ENCODE assay signal across 8 cellular contexts in the genomic region with DNA sequence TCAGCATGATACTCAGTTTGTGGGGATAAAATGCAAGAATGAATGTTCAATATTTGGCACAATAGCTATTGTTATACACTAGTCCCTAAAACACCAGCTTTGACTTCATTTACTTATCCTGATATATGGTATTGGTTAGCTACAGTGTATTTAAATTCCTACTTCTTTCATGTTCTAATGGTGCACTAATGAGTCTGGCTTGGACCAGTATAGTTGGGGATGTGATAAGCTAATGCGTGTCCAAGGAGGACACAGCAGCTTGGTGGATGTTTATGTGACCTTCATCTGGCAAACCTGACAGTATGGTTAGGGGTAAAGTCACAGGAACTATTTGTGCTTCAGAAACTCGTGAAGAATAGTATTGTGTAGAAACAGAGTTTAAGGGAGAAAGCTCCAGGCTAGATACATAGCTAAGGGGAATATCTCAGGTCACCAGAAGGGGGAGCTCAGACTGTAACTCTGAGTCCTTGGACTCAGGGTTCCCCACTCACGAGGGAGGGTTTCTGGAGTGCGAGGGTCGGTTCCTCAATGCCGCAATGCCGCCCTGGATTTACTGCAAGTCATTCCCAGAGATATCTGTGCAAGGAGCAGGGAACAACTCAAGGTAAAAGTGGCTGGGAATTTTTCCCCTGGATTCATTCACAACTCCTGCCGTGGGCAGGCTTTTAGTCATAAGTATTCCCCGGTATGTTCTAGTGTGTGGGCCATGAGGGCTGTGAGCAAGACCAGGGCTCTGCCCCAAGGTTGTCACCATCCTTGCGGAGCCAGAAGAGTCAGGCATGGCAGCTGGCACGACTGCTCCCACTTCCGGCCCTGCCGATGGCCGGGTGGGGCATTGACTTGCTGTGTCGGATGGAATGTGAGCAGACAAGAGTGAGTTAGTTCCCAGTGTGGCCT. TPM values are rescaled to one million over a fixed set of nuclear protein-coding genes. Genes with fewer than 3 reads are reported as not detected.
DNase-seq lines count a peak whose midpoint lies in the region; ATAC-seq and TF ChIP-seq lines count a peak whose summit lies in the region.

No MANE protein-coding gene starts in this region.

- peaks cover 1 to 13% (median 4%) of the 10 kb centered on the region in 3 donors for H3K4me1 Mint-ChIP-seq in T-cell

- POLR2A ChIA-PET in T-cell (lab: Charles Lee) = no interaction called here

- H3K4me3 ChIP-seq in fibroblast of mammary gland (ENCODE audit: control insufficient read depth, low read depth, low read length) = no peak overlapping the region
- H3K4me3 ChIP-seq in neuronal stem cell (ENCODE audit: low read length in 2 of 2) = no peak overlapping the region
- H3K4me3 ChIP-seq in effector memory CD4-positive, alpha-beta T cell (ENCODE audit: insufficient read depth, low read depth, low read length, poor library complexity, severe bottlenecking) = no peak overlapping the region

- no peaks in the 10 kb centered on the region for H3K9me3 Mint-ChIP-seq in T-cell

- no peaks in the 10 kb centered on the region for H3K36me3 ChIP-seq in neuronal stem cell (replicated peaks in 1 of 2; ENCODE audit: control insufficient read depth in 2 of 2, insufficient read depth in 2 of 2, low read length in 2 of 2)
- H3K36me3 ChIP-seq in effector memory CD4-positive, alpha-beta T cell (ENCODE audit: control insufficient read depth, insufficient read depth, low read length) = no peaks in the 10 kb centered on the region

- TF ChIP-seq CTCF in fibroblast of mammary gland (conservative IDR thresholded peaks at IDR 0.05; ENCODE audit: control insufficient read depth, insufficient read depth, low read depth, low read length) = peak; percentile 89

- H2BK12ac ChIP-seq in neuronal stem cell (ENCODE audit: low read length) = no peak overlapping the region

- no peak overlapping the region for H3K4me3 Mint-ChIP-seq in T-cell

- H3K79me1 ChIP-seq in neuronal stem cell (ENCODE audit: low read depth, low read length) = no peaks in the 10 kb centered on the region

- H3K9ac ChIP-seq in neuronal stem cell (ENCODE audit: low read depth, low read length, poor library complexity) = no peak overlapping the region

- H3K27me3 ChIP-seq in neuronal stem cell (ENCODE audit: control insufficient read depth in 3 of 3, insufficient read depth in 3 of 3, low read depth in 1 of 3, low read length in 3 of 3) = no peaks in the 10 kb centered on the region
- H3K27me3 ChIP-seq in effector memory CD4-positive, alpha-beta T cell (replicated peaks; ENCODE audit: control insufficient read depth, insufficient read depth, low read length, poor library complexity, severe bottlenecking) = no peaks in the 10 kb centered on the region

- no peak overlapping the region for H2BK5ac ChIP-seq in neuronal stem cell (ENCODE audit: low read length)

- H2AFZ ChIP-seq in neuronal stem cell (ENCODE audit: low read length) = no peak overlapping the region

- no peaks in the 10 kb centered on the region for H3K4me1 ChIP-seq in neuronal stem cell (ENCODE audit: control insufficient read depth in 2 of 2, insufficient read depth in 1 of 2, low read depth in 1 of 2, low read length in 2 of 2)
- H3K4me1 ChIP-seq in effector memory CD4-positive, alpha-beta T cell (ENCODE audit: control insufficient read depth, insufficient read depth, low read length, poor library complexity, severe bottlenecking) = peaks cover 3% of the 10 kb centered on the region

- H4K91ac ChIP-seq in neuronal stem cell (ENCODE audit: low read depth, low read length, poor library complexity) = no peak overlapping the region

- WGBS in neuronal stem cell (ENCODE audit: extremely low coverage in 2 of 2, insufficient read length in 2 of 2, insufficient replicate concordance in 1 of 2), 2 donors = no CpG with 5 or more reads among the region's 15 CpGs

- no peak overlapping the region for H2BK15ac ChIP-seq in neuronal stem cell (ENCODE audit: low read length)

- H3K23ac ChIP-seq in neuronal stem cell (ENCODE audit: low read depth, low read length, poor library complexity) = no peak overlapping the region

- ATAC-seq in HG03571 (IDR thresholded peaks at IDR 0.05; ENCODE audit: unreplicated experiment) = peak; percentile 51
- peak in 3 of 4 experiments; percentile 47 to 63 (median 52) for ATAC-seq in T-cell (replicated peaks in 1 of 4)

- H3K4ac ChIP-seq in neuronal stem cell (ENCODE audit: low read length) = no peak overlapping the region

- no peak overlapping the region for H3K4me2 ChIP-seq in neuronal stem cell (ENCODE audit: insufficient read depth, low read length, poor library complexity, severe bottlenecking)

- H3K27ac ChIP-seq in neuronal stem cell (replicated peaks; ENCODE audit: low read length) = no peak overlapping the region
- H3K27ac ChIP-seq in effector memory CD4-positive, alpha-beta T cell (ENCODE audit: insufficient read depth, low read length, poor library complexity, severe bottlenecking) = no peak overlapping the region

- H4K8ac ChIP-seq in neuronal stem cell (ENCODE audit: low read depth, low read length) = no peak overlapping the region

- no peak overlapping the region for H2BK120ac ChIP-seq in neuronal stem cell (ENCODE audit: low read depth, low read length)

- H3K14ac ChIP-seq in neuronal stem cell (ENCODE audit: low read length) = no peak overlapping the region

- no peaks in the 10 kb centered on the region for H3K36me3 Mint-ChIP-seq in T-cell

- CTCF ChIA-PET in T-cell (lab: Charles Lee) = interaction anchor here (0.5 to 1.5 kb wide), 11 partner anchors 8 to 443 kb away, joined by 3 to 18 read pairs (median 5); no protein-coding TSS in a partner anchor

- H2AK5ac ChIP-seq in neuronal stem cell (ENCODE audit: low read depth, low read length) = no peak overlapping the region

- no peak overlapping the region for H3K27ac Mint-ChIP-seq in T-cell

- peak; percentile 30 for DNase-seq in activated naive CD4-positive, alpha-beta T cell treated with Interleukin-2 at 50 U/mL for 16 hours
- DNase-seq in activated naive CD4-positive, alpha-beta T cell (lab: John Stamatoyannopoulos, UW) = no peak
- peak in 11 of 34 experiments; percentile 8 to 31 (median 23) for DNase-seq in T-cell
- peak; percentile 77 for DNase-seq in fibroblast of mammary gland (ENCODE audit: low read depth)
- peak; percentile 18 for DNase-seq in neuronal stem cell (ENCODE audit: low spot score)
- no peak for DNase-seq in effector CD8-positive, alpha-beta T cell (lab: John Stamatoyannopoulos, UW)
- no peak for DNase-seq in effector memory CD4-positive, alpha-beta T cell

- H3K27me3 Mint-ChIP-seq in T-cell = peaks cover 0 to 5% of the 10 kb centered on the region in 2 donors

- H3K9me3 ChIP-seq in neuronal stem cell (replicated peaks in 1 of 2; ENCODE audit: control insufficient read depth in 2 of 2, insufficient read depth in 1 of 2, low read depth in 1 of 2, low read length in 2 of 2) = no peaks in the 10 kb centered on the region
- no peaks in the 10 kb centered on the region for H3K9me3 ChIP-seq in effector memory CD4-positive, alpha-beta T cell (ENCODE audit: control insufficient read depth, low read length)

- H3K18ac ChIP-seq in neuronal stem cell (ENCODE audit: low read length) = no peak overlapping the region

RNA-seq across cellular contexts. Expression of a gene that starts 14.5 kb away (rescaled TPM):
- total RNA-seq in T-cell = under 1 TPM in 3 of 5 donors, not detected in 2; 0.25 to 0.59 (median 0.44) TPM
- not detected for polyA plus RNA-seq in neuronal stem cell (2013, experiment 1 of 2)
- polyA plus RNA-seq in neuronal stem cell (2013, experiment 2 of 2) = not detected

Comparison
In these comparisons a context has a peak if more than half of its experiments do, and no peak if none do; other contexts are left out.
1. DNase-seq: peak in activated naive CD4-positive, alpha-beta T cell treated with Interleukin-2 at 50 U/mL for 16 hours (single experiment), fibroblast of mammary gland (single experiment) and neuronal stem cell (single experiment); none in activated naive CD4-positive, alpha-beta T cell (0 of 4), effector CD8-positive, alpha-beta T cell (single experiment) and effector memory CD4-positive, alpha-beta T cell (0 of 3).